1 cellular context compared by ENCODE assay signal in the genomic region with DNA sequence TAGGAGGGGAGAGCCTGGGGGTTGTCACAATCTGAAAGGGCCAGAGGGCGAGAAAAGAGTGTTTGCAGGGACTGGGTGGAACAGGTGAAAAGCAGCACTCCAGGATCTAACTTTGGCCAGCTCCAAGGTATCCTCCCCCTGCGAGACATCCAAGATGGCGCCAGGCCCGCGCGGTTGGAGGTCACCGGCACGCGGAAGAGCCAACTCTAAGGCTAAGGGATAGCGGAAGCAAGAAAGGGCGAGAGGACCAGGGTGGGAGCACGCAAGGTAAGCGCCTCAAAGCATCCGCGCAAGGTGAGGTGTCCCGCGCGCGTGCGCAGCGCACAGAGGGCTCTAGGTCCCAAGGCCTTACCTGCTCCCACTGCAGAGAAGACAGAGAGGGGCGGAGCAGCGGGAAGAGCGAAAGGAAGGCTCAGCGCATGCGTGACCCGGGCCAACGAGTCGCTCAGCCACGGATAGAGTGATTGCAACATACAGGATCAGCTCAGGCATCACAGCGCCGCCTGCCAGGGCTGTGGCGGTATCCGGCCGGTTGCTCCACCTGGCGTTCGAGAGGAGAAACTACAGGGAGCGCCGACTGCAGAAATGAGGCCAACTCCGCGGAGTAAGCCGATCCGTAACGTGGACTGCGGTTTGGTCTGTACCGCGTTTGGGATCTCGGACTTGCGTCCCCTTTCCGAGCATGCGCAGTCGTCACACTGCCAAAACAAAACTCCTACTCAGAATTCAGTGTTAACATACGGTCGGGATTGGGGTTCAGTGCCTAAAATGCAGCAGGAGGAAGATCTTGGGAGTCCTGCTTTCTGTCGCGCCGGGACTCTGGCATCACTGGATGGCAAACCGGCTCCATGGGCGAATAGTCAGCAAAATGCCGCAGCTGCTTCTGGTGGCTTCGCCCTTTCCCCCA.
A peak's percentile ranks its signal among the peaks of the same experiment; 100 is the strongest.
TF ChIP-seq lines count a peak whose summit lies in the region.

TSS of gene ATP5MC2 (minus strand) at position 383 of the 907 bp plus-strand sequence. CDS start 3,469 bp downstream, outside the sequence.

TF ChIP-seq in GM12878, 131 proteins besides CTCF, POLR2A, EP300 and RAD21 (continued from another document and continues in another):
- TF ChIP-seq, protein P1, sequence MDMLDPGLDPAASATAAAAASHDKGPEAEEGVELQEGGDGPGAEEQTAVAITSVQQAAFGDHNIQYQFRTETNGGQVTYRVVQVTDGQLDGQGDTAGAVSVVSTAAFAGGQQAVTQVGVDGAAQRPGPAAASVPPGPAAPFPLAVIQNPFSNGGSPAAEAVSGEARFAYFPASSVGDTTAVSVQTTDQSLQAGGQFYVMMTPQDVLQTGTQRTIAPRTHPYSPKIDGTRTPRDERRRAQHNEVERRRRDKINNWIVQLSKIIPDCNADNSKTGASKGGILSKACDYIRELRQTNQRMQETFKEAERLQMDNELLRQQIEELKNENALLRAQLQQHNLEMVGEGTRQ (IDR thresholded peaks at IDR 0.05; ENCODE audit: borderline replicate concordance, low read depth, low read length): no peak
- TF ChIP-seq PML (IDR thresholded peaks at IDR 0.05; ENCODE audit: low read length) (peak; percentile 85), ATF7 (IDR thresholded peaks at IDR 0.05; ENCODE audit: low read depth) (peak; percentile 72), MEF2A (IDR thresholded peaks at IDR 0.05; ENCODE audit: insufficient read depth, low read depth, low read length) (peak; percentile 81), BHLHE40 (IDR thresholded peaks at IDR 0.05; ENCODE audit: borderline replicate concordance in 1 of 2, low read depth in 2 of 2, low read length in 1 of 2) (peak; percentile 18 to 64; a peak in 2 of 4 replicates), SUZ12 (IDR thresholded peaks at IDR 0.05; ENCODE audit: unreplicated experiment) (no peak), IRF4 (IDR thresholded peaks at IDR 0.05; ENCODE audit: low read depth, low read length) (peak; percentile 60), ZNF622 (IDR thresholded peaks at IDR 0.05) (no peak), MTA2 (IDR thresholded peaks at IDR 0.05; ENCODE audit: low read depth) (peak; percentile 61), CHD1 (IDR thresholded peaks at IDR 0.05; ENCODE audit: low read depth, low read length) (no peak), MAX (IDR thresholded peaks at IDR 0.05; ENCODE audit: low read depth, low read length) (peak; percentile 16; the same call in 1 of the 2 replicates), BMI1 (IDR thresholded peaks at IDR 0.05; ENCODE audit: borderline replicate concordance) (no peak), CBX5 (IDR thresholded peaks at IDR 0.05; ENCODE audit: low read depth) (peak; percentile 93; the same call in 1 of the 2 replicates), ESRRA (IDR thresholded peaks at IDR 0.05; ENCODE audit: low read length) (peak; percentile 86; the same call in 1 of the 2 replicates), GABPA (IDR thresholded peaks at IDR 0.05; ENCODE audit: low read depth) (no peak), SMC3 (IDR thresholded peaks at IDR 0.05; ENCODE audit: borderline replicate concordance, low read length) (peak; percentile 99), RELB (IDR thresholded peaks at IDR 0.05; ENCODE audit: low read depth) (peak; percentile 85), HCFC1 (IDR thresholded peaks at IDR 0.05; ENCODE audit: low read length) (peak; percentile 65), PAX5 (IDR thresholded peaks at IDR 0.05; ENCODE audit: borderline replicate concordance, low read depth, low read length) (peak; percentile 76; the same call in 1 of the 2 replicates), SIX5 (IDR thresholded peaks at IDR 0.05; ENCODE audit: low read depth, low read length, severe bottlenecking) (no peak), MYC (IDR thresholded peaks at IDR 0.05; ENCODE audit: insufficient read depth, insufficient read length, insufficient replicate concordance, low read length, severe bottlenecking) (peak; percentile 92), NR2C1 (IDR thresholded peaks at IDR 0.05) (peak; percentile 85), NRF1 (conservative IDR thresholded peaks at IDR 0.05; ENCODE audit: low read depth, low read length) (peak; percentile 94), CBX3 (IDR thresholded peaks at IDR 0.05; ENCODE audit: borderline replicate concordance, low read depth) (no peak), KAT2A (conservative IDR thresholded peaks at IDR 0.05; ENCODE audit: control insufficient read depth, low read depth, low read length) (no peak), ZNF207 (IDR thresholded peaks at IDR 0.05; ENCODE audit: borderline replicate concordance) (peak; percentile 81; the same call in 1 of the 2 replicates), RBBP5 (conservative IDR thresholded peaks at IDR 0.05) (no peak), E2F4 (IDR thresholded peaks at IDR 0.05; ENCODE audit: low read depth, low read length) (peak; percentile 16; the same call in 1 of the 2 replicates), ASH2L (IDR thresholded peaks at IDR 0.05; ENCODE audit: borderline replicate concordance, low read depth) (no peak), ZNF24 (IDR thresholded peaks at IDR 0.05) (peak; percentile 86), CREB1 (IDR thresholded peaks at IDR 0.05; ENCODE audit: low read depth) (peak; percentile 80), KLF5 (IDR thresholded peaks at IDR 0.05; ENCODE audit: partially characterized antibody) (no peak), PAX8 (IDR thresholded peaks at IDR 0.05) (no peak), SREBF2 (IDR thresholded peaks at IDR 0.05; ENCODE audit: low read length) (no peak), RB1 (IDR thresholded peaks at IDR 0.05; ENCODE audit: borderline replicate concordance) (peak; percentile 89), CEBPZ (IDR thresholded peaks at IDR 0.05; ENCODE audit: low read depth, low read length) (no peak), HDAC6 (IDR thresholded peaks at IDR 0.05; ENCODE audit: unreplicated experiment) (no peak), POLR2AphosphoS2 (IDR thresholded peaks at IDR 0.05; ENCODE audit: low read depth, low read length) (peak; percentile 73), NR2C2 (IDR thresholded peaks at IDR 0.05; ENCODE audit: borderline replicate concordance, control insufficient read depth, insufficient read length, low read depth) (no peak), SP1 (IDR thresholded peaks at IDR 0.05; ENCODE audit: low read depth, low read length) (peak; percentile 73), RCOR1 (conservative IDR thresholded peaks at IDR 0.05; ENCODE audit: low read depth, low read length) (no peak), ZBED1 (IDR thresholded peaks at IDR 0.05; ENCODE audit: borderline replicate concordance) (no peak), BRCA1 (IDR thresholded peaks at IDR 0.05; ENCODE audit: low read depth, low read length) (no peak), TCF7 (IDR thresholded peaks at IDR 0.05; ENCODE audit: borderline replicate concordance) (no peak), CBFB (IDR thresholded peaks at IDR 0.05; ENCODE audit: low read depth) (peak; percentile 85; the same call in 1 of the 2 replicates)
- TF ChIP-seq, protein P2, sequence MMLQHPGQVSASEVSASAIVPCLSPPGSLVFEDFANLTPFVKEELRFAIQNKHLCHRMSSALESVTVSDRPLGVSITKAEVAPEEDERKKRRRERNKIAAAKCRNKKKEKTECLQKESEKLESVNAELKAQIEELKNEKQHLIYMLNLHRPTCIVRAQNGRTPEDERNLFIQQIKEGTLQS (IDR thresholded peaks at IDR 0.05; ENCODE audit: borderline replicate concordance, extremely low read depth, low read depth, low read length): peak; percentile 64; the same call in 1 of the 2 replicates
- TF ChIP-seq, protein P3, sequence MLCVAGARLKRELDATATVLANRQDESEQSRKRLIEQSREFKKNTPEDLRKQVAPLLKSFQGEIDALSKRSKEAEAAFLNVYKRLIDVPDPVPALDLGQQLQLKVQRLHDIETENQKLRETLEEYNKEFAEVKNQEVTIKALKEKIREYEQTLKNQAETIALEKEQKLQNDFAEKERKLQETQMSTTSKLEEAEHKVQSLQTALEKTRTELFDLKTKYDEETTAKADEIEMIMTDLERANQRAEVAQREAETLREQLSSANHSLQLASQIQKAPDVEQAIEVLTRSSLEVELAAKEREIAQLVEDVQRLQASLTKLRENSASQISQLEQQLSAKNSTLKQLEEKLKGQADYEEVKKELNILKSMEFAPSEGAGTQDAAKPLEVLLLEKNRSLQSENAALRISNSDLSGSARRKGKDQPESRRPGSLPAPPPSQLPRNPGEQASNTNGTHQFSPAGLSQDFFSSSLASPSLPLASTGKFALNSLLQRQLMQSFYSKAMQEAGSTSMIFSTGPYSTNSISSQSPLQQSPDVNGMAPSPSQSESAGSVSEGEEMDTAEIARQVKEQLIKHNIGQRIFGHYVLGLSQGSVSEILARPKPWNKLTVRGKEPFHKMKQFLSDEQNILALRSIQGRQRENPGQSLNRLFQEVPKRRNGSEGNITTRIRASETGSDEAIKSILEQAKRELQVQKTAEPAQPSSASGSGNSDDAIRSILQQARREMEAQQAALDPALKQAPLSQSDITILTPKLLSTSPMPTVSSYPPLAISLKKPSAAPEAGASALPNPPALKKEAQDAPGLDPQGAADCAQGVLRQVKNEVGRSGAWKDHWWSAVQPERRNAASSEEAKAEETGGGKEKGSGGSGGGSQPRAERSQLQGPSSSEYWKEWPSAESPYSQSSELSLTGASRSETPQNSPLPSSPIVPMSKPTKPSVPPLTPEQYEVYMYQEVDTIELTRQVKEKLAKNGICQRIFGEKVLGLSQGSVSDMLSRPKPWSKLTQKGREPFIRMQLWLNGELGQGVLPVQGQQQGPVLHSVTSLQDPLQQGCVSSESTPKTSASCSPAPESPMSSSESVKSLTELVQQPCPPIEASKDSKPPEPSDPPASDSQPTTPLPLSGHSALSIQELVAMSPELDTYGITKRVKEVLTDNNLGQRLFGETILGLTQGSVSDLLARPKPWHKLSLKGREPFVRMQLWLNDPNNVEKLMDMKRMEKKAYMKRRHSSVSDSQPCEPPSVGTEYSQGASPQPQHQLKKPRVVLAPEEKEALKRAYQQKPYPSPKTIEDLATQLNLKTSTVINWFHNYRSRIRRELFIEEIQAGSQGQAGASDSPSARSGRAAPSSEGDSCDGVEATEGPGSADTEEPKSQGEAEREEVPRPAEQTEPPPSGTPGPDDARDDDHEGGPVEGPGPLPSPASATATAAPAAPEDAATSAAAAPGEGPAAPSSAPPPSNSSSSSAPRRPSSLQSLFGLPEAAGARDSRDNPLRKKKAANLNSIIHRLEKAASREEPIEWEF (IDR thresholded peaks at IDR 0.05; ENCODE audit: insufficient replicate concordance, low read depth, low read length): no peak
- TF ChIP-seq, protein P4, sequence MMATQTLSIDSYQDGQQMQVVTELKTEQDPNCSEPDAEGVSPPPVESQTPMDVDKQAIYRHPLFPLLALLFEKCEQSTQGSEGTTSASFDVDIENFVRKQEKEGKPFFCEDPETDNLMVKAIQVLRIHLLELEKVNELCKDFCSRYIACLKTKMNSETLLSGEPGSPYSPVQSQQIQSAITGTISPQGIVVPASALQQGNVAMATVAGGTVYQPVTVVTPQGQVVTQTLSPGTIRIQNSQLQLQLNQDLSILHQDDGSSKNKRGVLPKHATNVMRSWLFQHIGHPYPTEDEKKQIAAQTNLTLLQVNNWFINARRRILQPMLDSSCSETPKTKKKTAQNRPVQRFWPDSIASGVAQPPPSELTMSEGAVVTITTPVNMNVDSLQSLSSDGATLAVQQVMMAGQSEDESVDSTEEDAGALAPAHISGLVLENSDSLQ (IDR thresholded peaks at IDR 0.05): peak; percentile 74
